Comparison of ENCODE assay signal across 15 cellular contexts in genomic region chr1:203462878-203463277, GRCh38. TPM values are rescaled to one million over a fixed set of nuclear protein-coding genes. Genes with fewer than 3 reads are reported as not detected.
DNase-seq lines count a peak whose midpoint lies in the region; ATAC-seq, FAIRE-seq and TF ChIP-seq lines count a peak whose summit lies in the region.
"Had no signal": no experiment of that assay in that cellular context is flagged by ENCODE, and none has a peak within 500 bp of the region (broad histone marks: within the 10 kb centered on the region; RNA-seq: fewer than 3 reads in every experiment).

No MANE protein-coding gene starts in this region.

- peaks cover 28 to 59% of the 10 kb centered on the region in 2 donors for H3K27me3 Mint-ChIP-seq in CD8-positive, alpha-beta memory T cell

- WGBS in heart right ventricle, 2 donors, result 90 to 92% methylated on average over 6 of the region's 6 CpGs
- 58 to 85% methylated on average over 6 of the region's 6 CpGs for WGBS in lung, 2 donors

- peak overlapping the region in 1 of 8 donors; percentile 47 for H3K27ac Mint-ChIP-seq in CD8-positive, alpha-beta memory T cell

- H3K36me3 Mint-ChIP-seq in CD8-positive, alpha-beta memory T cell, result no peaks in the 10 kb centered on the region

- TF ChIP-seq CTCF in left ventricle myocardium inferior (IDR thresholded peaks at IDR 0.05; ENCODE audit: borderline replicate concordance) (no peak), heart right ventricle (IDR thresholded peaks at IDR 0.05) (no peak), bronchial epithelial cell (IDR thresholded peaks at IDR 0.05; ENCODE audit: insufficient read depth, low read length, severe bottlenecking) (no peak), lung (IDR thresholded peaks at IDR 0.05; ENCODE audit: control extremely low read depth, extremely low read depth) (no peak)

- H3K4me1 ChIP-seq in left ventricle myocardium inferior, result peaks cover 37% of the 10 kb centered on the region
- peaks cover 4 to 48% (median 35%) of the 10 kb centered on the region in 9 donors for H3K4me1 ChIP-seq in heart right ventricle
- H3K4me1 ChIP-seq in lung (ENCODE audit: control insufficient read depth in 2 of 2, insufficient read depth in 2 of 2, low read length in 2 of 2), result peaks cover 0 to 5% of the 10 kb centered on the region in 2 donors
- no peaks in the 10 kb centered on the region for H3K4me1 ChIP-seq in CD8-positive, alpha-beta memory T cell (ENCODE audit: insufficient read depth, low read length)

- CTCF ChIA-PET in CD8-positive, alpha-beta memory T cell (lab: Charles Lee), result no interaction called here

- no peak for DNase-seq in left ventricle myocardium inferior
- DNase-seq in heart right ventricle, result no peak
- DNase-seq in bronchial epithelial cell (ENCODE audit: low read depth), result peak; percentile 71
- peak; percentile 76 for DNase-seq in lung (ENCODE audit: low spot score)
- DNase-seq in hypothalamus (lab: John Stamatoyannopoulos, UW), result no peak
- no peak for DNase-seq in CD8-positive, alpha-beta memory T cell
- no peak for DNase-seq in DMS53 treated with DMSO at 0.1 percent for 48 hours (lab: John Stamatoyannopoulos, UW; ENCODE audit: unreplicated experiment)
- DNase-seq: activated T-cell treated with anti-CD3 and anti-CD28 coated beads, Interleukin-2, amount 50 U/mL, for 48 hours; cortex of kidney; NCI-H1694; Peyer's patch had no signal

- H3K9me3 ChIP-seq in left ventricle myocardium inferior (replicated peaks), result no peaks in the 10 kb centered on the region
- no peaks in the 10 kb centered on the region for H3K9me3 ChIP-seq in heart right ventricle
- H3K9me3 ChIP-seq in lung (ENCODE audit: control insufficient read depth in 2 of 2, insufficient read depth in 1 of 2, low read length in 1 of 2), result no peaks in the 10 kb centered on the region
- no peaks in the 10 kb centered on the region for H3K9me3 ChIP-seq in CD8-positive, alpha-beta memory T cell (ENCODE audit: low read length)
- H3K9me3 ChIP-seq: neutrophil, Peyer's patch had no signal

- H3K4me3 ChIP-seq in left ventricle myocardium inferior, result no peak overlapping the region
- no peak overlapping the region for H3K4me3 ChIP-seq in heart right ventricle
- no peak overlapping the region for H3K4me3 ChIP-seq in bronchial epithelial cell (ENCODE audit: low read depth, low read length)
- no peak overlapping the region for H3K4me3 ChIP-seq in lung
- H3K4me3 ChIP-seq in CD8-positive, alpha-beta memory T cell (ENCODE audit: low read length), result no peak overlapping the region
- H3K4me3 ChIP-seq: Peyer's patch had no signal

- H3K27me3 ChIP-seq in left ventricle myocardium inferior (ENCODE audit: low read depth) (no peaks in the 10 kb centered on the region), heart right ventricle (peaks cover 0 to 14% (median 0%) of the 10 kb centered on the region in 7 donors), bronchial epithelial cell (ENCODE audit: control insufficient read depth, insufficient read depth, low read length) (peaks cover 10% of the 10 kb centered on the region), lung (ENCODE audit: control insufficient read depth, insufficient read depth) (no peaks in the 10 kb centered on the region)
- H3K27me3 ChIP-seq in CD8-positive, alpha-beta memory T cell (ENCODE audit: insufficient read depth, low read length, poor library complexity, severe bottlenecking), result no peaks in the 10 kb centered on the region
- H3K27me3 ChIP-seq: Peyer's patch had no signal

- POLR2A ChIA-PET in CD8-positive, alpha-beta memory T cell (lab: Charles Lee), result no interaction called here

- intact Hi-C loops in left ventricle myocardium inferior (cut with micrococcal nuclease), result no loop called here
- intact Hi-C loops in heart right ventricle (cut with DNase I), result loop anchor here in 1 of 10 donors (1.0 kb wide), 1 partner anchor 29 kb away; no protein-coding TSS in a partner anchor

- H3K4me3 Mint-ChIP-seq in CD8-positive, alpha-beta memory T cell, result no peak overlapping the region

- H3K9me3 Mint-ChIP-seq in CD8-positive, alpha-beta memory T cell, result no peaks in the 10 kb centered on the region

- H3K36me3 ChIP-seq in left ventricle myocardium inferior (no peaks in the 10 kb centered on the region), heart right ventricle (no peaks in the 10 kb centered on the region), bronchial epithelial cell (ENCODE audit: control insufficient read depth, insufficient read depth, low read length) (no peaks in the 10 kb centered on the region), lung (ENCODE audit: control insufficient read depth in 2 of 2, insufficient read depth in 2 of 2, low read length in 2 of 2) (no peaks in the 10 kb centered on the region)
- H3K36me3 ChIP-seq in CD8-positive, alpha-beta memory T cell (ENCODE audit: insufficient read depth, low read length), result no peaks in the 10 kb centered on the region
- H3K36me3 ChIP-seq: neutrophil, Peyer's patch had no signal

- no peak for ATAC-seq in heart right ventricle
- peak; percentile 24 for ATAC-seq in lung (ENCODE audit: insufficient read depth, low FRiP score)
- ATAC-seq in GM21447 (IDR thresholded peaks at IDR 0.05; ENCODE audit: unreplicated experiment), result no peak

- H3K4me1 Mint-ChIP-seq in CD8-positive, alpha-beta memory T cell, result peaks cover 0 to 4% (median 0%) of the 10 kb centered on the region in 3 donors

- FAIRE-seq in bronchial epithelial cell (lab: Jason Lieb, UNC), result no peak
- FAIRE-seq: A204.1 had no signal

- H3K27ac ChIP-seq in left ventricle myocardium inferior (replicated peaks), result peak overlapping the region; percentile 70
- peak overlapping the region in 4 of 10 donors; percentile 14 to 75 (median 50) for H3K27ac ChIP-seq in heart right ventricle
- peak overlapping the region in 1 of 2 donors; percentile 61 for H3K27ac ChIP-seq in lung (ENCODE audit: low read depth in 1 of 2, low read length in 1 of 2)
- no peak overlapping the region for H3K27ac ChIP-seq in CD8-positive, alpha-beta memory T cell (ENCODE audit: low read depth, low read length)
- H3K27ac ChIP-seq: neutrophil, VCaP had no signal

RNA-seq across cellular contexts. Expression of gene PRELP, which starts 12.7 kb away (rescaled TPM):
- total RNA-seq in left ventricle myocardium inferior (22.5 TPM), heart right ventricle (10 to 100 TPM in 7 of 10 donors, 1 to 10 TPM in 3; 3.3 to 37.1 (median 14.1) TPM), bronchial epithelial cell (not detected in 2 replicates), lung (10 to 100 TPM in 1 of 2 donors, 1 to 10 TPM in 1; 2.0 to 18.9 TPM)
- polyA plus RNA-seq in heart right ventricle (10 to 100 TPM; 15.0 to 15.3 TPM), lung (10 to 100 TPM in 1 of 2 donors, 1 to 10 TPM in 1; 8.3 to 26.0 TPM)
- not detected for total RNA-seq in CD8-positive, alpha-beta memory T cell
- polyA plus RNA-seq in CD8-positive, alpha-beta memory T cell, result not detected

RNA-seq across cellular contexts. Expression of gene OPTC, which starts 31.1 kb away (rescaled TPM):
- total RNA-seq in left ventricle myocardium inferior (not detected), heart right ventricle (not detected), bronchial epithelial cell (not detected in 2 replicates), lung (not detected)
- polyA plus RNA-seq in heart right ventricle (not detected), lung (not detected)
- not detected for total RNA-seq in CD8-positive, alpha-beta memory T cell
- polyA plus RNA-seq in CD8-positive, alpha-beta memory T cell, result not detected
- total RNA-seq: Peyer's patch had no signal

Comparison
In these comparisons a context has a peak if more than half of its experiments do, and no peak if none do; other contexts are left out.
1. DNase-seq: peak in bronchial epithelial cell (single experiment) and lung (single experiment); none in left ventricle myocardium inferior (single experiment), heart right ventricle (0 of 2), hypothalamus (0 of 51), CD8-positive, alpha-beta memory T cell (0 of 5) and DMS53 treated with DMSO at 0.1 percent for 48 hours (single experiment).